ENCODE assay signal across 1 cellular context in genomic region chr1:228082975-228083870, GRCh38.
A peak's percentile ranks its signal among the peaks of the same experiment; 100 is the strongest.
TF ChIP-seq lines count a peak whose summit lies in the region.

No MANE protein-coding gene starts in this region.

TF ChIP-seq in HepG2, 621 proteins besides CTCF, POLR2A, EP300 and RAD21 (continued from another document and continues in another):
- no peak for TF ChIP-seq ZNF276 (CRISPR knock-in tag; IDR thresholded peaks at IDR 0.05; ENCODE audit: low read depth)
- TF ChIP-seq POLR2G (IDR thresholded peaks at IDR 0.05; ENCODE audit: low read depth, low read length): peak; percentile 77
- TF ChIP-seq ZBTB7B (CRISPR knock-in tag; IDR thresholded peaks at IDR 0.05): 0 out of 2 replicates have a peak, but pooled peaks have one; percentile 37
- no peak for TF ChIP-seq TCF7 (IDR thresholded peaks at IDR 0.05; ENCODE audit: low read depth)
- TF ChIP-seq HHEX (CRISPR knock-in tag; IDR thresholded peaks at IDR 0.05): no peak
- TF ChIP-seq MIXL1 (CRISPR knock-in tag; IDR thresholded peaks at IDR 0.05): no peak
- TF ChIP-seq DMTF1 (CRISPR knock-in tag; IDR thresholded peaks at IDR 0.05): no peak
- no peak for TF ChIP-seq KAT2B (IDR thresholded peaks at IDR 0.05; ENCODE audit: borderline replicate concordance, low read depth, low read length)
- no peak for TF ChIP-seq SRF (IDR thresholded peaks at IDR 0.05; ENCODE audit: low read depth, low read length)
- TF ChIP-seq, protein P1, sequence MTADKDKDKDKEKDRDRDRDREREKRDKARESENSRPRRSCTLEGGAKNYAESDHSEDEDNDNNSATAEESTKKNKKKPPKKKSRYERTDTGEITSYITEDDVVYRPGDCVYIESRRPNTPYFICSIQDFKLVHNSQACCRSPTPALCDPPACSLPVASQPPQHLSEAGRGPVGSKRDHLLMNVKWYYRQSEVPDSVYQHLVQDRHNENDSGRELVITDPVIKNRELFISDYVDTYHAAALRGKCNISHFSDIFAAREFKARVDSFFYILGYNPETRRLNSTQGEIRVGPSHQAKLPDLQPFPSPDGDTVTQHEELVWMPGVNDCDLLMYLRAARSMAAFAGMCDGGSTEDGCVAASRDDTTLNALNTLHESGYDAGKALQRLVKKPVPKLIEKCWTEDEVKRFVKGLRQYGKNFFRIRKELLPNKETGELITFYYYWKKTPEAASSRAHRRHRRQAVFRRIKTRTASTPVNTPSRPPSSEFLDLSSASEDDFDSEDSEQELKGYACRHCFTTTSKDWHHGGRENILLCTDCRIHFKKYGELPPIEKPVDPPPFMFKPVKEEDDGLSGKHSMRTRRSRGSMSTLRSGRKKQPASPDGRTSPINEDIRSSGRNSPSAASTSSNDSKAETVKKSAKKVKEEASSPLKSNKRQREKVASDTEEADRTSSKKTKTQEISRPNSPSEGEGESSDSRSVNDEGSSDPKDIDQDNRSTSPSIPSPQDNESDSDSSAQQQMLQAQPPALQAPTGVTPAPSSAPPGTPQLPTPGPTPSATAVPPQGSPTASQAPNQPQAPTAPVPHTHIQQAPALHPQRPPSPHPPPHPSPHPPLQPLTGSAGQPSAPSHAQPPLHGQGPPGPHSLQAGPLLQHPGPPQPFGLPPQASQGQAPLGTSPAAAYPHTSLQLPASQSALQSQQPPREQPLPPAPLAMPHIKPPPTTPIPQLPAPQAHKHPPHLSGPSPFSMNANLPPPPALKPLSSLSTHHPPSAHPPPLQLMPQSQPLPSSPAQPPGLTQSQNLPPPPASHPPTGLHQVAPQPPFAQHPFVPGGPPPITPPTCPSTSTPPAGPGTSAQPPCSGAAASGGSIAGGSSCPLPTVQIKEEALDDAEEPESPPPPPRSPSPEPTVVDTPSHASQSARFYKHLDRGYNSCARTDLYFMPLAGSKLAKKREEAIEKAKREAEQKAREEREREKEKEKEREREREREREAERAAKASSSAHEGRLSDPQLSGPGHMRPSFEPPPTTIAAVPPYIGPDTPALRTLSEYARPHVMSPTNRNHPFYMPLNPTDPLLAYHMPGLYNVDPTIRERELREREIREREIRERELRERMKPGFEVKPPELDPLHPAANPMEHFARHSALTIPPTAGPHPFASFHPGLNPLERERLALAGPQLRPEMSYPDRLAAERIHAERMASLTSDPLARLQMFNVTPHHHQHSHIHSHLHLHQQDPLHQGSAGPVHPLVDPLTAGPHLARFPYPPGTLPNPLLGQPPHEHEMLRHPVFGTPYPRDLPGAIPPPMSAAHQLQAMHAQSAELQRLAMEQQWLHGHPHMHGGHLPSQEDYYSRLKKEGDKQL (CRISPR knock-in tag; IDR thresholded peaks at IDR 0.05; ENCODE audit: low read depth): no peak
- TF ChIP-seq PITX1 (CRISPR knock-in tag; IDR thresholded peaks at IDR 0.05): peak; percentile 56; the same call in 1 of the 2 replicates
- peak; percentile 23; the same call in 1 of the 2 replicates for TF ChIP-seq ZFP82 (CRISPR knock-in tag; IDR thresholded peaks at IDR 0.05; ENCODE audit: borderline replicate concordance)
- TF ChIP-seq ZNF678 (CRISPR knock-in tag; IDR thresholded peaks at IDR 0.05): no peak
- TF ChIP-seq PLRG1 (conservative IDR thresholded peaks at IDR 0.05): no peak
- peak; percentile 81; the same call in 1 of the 2 replicates for TF ChIP-seq ZNF414 (CRISPR knock-in tag; IDR thresholded peaks at IDR 0.05)
- peak; percentile 39 for TF ChIP-seq YY1 (IDR thresholded peaks at IDR 0.05; ENCODE audit: insufficient read depth, insufficient replicate concordance, low read depth, low read length)
- no peak for TF ChIP-seq ZNF639 (CRISPR knock-in tag; conservative IDR thresholded peaks at IDR 0.05)
- no peak for TF ChIP-seq GLI4 (CRISPR knock-in tag; IDR thresholded peaks at IDR 0.05; ENCODE audit: borderline replicate concordance)
- TF ChIP-seq TFDP2 (CRISPR knock-in tag; IDR thresholded peaks at IDR 0.05): no peak
- 0 out of 2 replicates have a peak, but pooled peaks have one; percentile 53 for TF ChIP-seq MEF2D (CRISPR knock-in tag; IDR thresholded peaks at IDR 0.05)
- TF ChIP-seq KDM3A (CRISPR knock-in tag; IDR thresholded peaks at IDR 0.05; ENCODE audit: low read depth): 0 out of 2 replicates have a peak, but pooled peaks have one; percentile 19
- TF ChIP-seq ZNF710 (CRISPR knock-in tag; IDR thresholded peaks at IDR 0.05; ENCODE audit: borderline replicate concordance): no peak; the same call in 1 of the 2 replicates
- no peak for TF ChIP-seq ZNF142 (CRISPR knock-in tag; IDR thresholded peaks at IDR 0.05)
- TF ChIP-seq ZBTB3 (CRISPR knock-in tag; IDR thresholded peaks at IDR 0.05; ENCODE audit: borderline replicate concordance, low read depth): no peak
- TF ChIP-seq NAIF1 (CRISPR knock-in tag; IDR thresholded peaks at IDR 0.05; ENCODE audit: borderline replicate concordance): no peak
- no peak for TF ChIP-seq REL (CRISPR knock-in tag; conservative IDR thresholded peaks at IDR 0.05)
- 0 out of 2 replicates have a peak, but pooled peaks have one; percentile 3 for TF ChIP-seq SAFB2 (CRISPR knock-in tag; IDR thresholded peaks at IDR 0.05; ENCODE audit: borderline replicate concordance, low read depth)
- no peak; the same call in 1 of the 2 replicates for TF ChIP-seq ZNF343 (CRISPR knock-in tag; IDR thresholded peaks at IDR 0.05)
- TF ChIP-seq NR2F6 (IDR thresholded peaks at IDR 0.05): no peak
- no peak for TF ChIP-seq NR2F6 (CRISPR knock-in tag; IDR thresholded peaks at IDR 0.05)
- peak; percentile 71; the same call in 1 of the 2 replicates for TF ChIP-seq ZSCAN21 (CRISPR knock-in tag; IDR thresholded peaks at IDR 0.05; ENCODE audit: borderline replicate concordance)
- no peak for TF ChIP-seq ZNF766 (CRISPR knock-in tag; IDR thresholded peaks at IDR 0.05; ENCODE audit: borderline replicate concordance)
- TF ChIP-seq ZFP90 (CRISPR knock-in tag; IDR thresholded peaks at IDR 0.05; ENCODE audit: borderline replicate concordance): no peak
- TF ChIP-seq SMARCC2 (IDR thresholded peaks at IDR 0.05): no peak
- no peak for TF ChIP-seq ZNF362 (CRISPR knock-in tag; IDR thresholded peaks at IDR 0.05; ENCODE audit: borderline replicate concordance)
- TF ChIP-seq PHF8 (CRISPR knock-in tag; IDR thresholded peaks at IDR 0.05): peak; percentile 5; the same call in 1 of the 2 replicates
- no peak for TF ChIP-seq DNMT3B (CRISPR knock-in tag; conservative IDR thresholded peaks at IDR 0.05)
